8 cellular contexts compared by ENCODE assay signal in genomic region chr3:66822059-66823009, GRCh38.
DNase-seq lines count a peak whose midpoint lies in the region; ATAC-seq and TF ChIP-seq lines count a peak whose summit lies in the region.

No MANE protein-coding gene starts in this region.

- H3K4me3 ChIP-seq in BJ (ENCODE audit: low read depth, low read length) (no peak overlapping the region), NT2/D1 (ENCODE audit: insufficient read length, low read depth) (no peak overlapping the region), parathyroid adenoma (ENCODE audit: low read depth, low read length) (no peak overlapping the region), uterus (no peak overlapping the region)

- H3K27me3 Mint-ChIP-seq in activated T-cell treated with anti-CD3 and anti-CD28 coated beads, Interleukin-2, amount 50 U/mL, for 24 hours = peaks cover 4% of the 10 kb centered on the region

- intact Hi-C loops in uterus (cut with DNase I; ENCODE audit: low total_unique reads) = no loop called here

- no peak overlapping the region for H3K9ac ChIP-seq in NT2/D1 (ENCODE audit: insufficient read length, low read depth)
- no peak overlapping the region for H3K9ac ChIP-seq in parathyroid adenoma

- DNase-seq in BJ (ENCODE audit: low read depth) = no peak
- DNase-seq in NT2/D1 (ENCODE audit: low read depth, low spot score) = peak; percentile 82
- DNase-seq in activated T-cell treated with anti-CD3 and anti-CD28 coated beads, Interleukin-2, amount 50 U/mL, for 24 hours = peak; percentile 66
- DNase-seq in fibroblast of the conjunctiva (ENCODE audit: low read depth) = peak; percentile 44
- peak; percentile 46 to 47 for DNase-seq in uterus

- no peaks in the 10 kb centered on the region for H3K36me3 ChIP-seq in BJ (ENCODE audit: control insufficient read depth, insufficient read depth, low read length)
- H3K36me3 ChIP-seq in NT2/D1 (ENCODE audit: insufficient read depth, insufficient read length, low read length) = no peaks in the 10 kb centered on the region
- no peaks in the 10 kb centered on the region for H3K36me3 ChIP-seq in parathyroid adenoma (ENCODE audit: control insufficient read depth, insufficient read depth, low read length)
- no peaks in the 10 kb centered on the region for H3K36me3 ChIP-seq in uterus

- H3K27me3 ChIP-seq in BJ (ENCODE audit: control insufficient read depth, insufficient read depth, low read length) (peaks cover 6% of the 10 kb centered on the region), NT2/D1 (ENCODE audit: insufficient read depth, insufficient read length) (no peaks in the 10 kb centered on the region), parathyroid adenoma (ENCODE audit: control insufficient read depth, insufficient read depth, low read length) (no peaks in the 10 kb centered on the region), uterus (no peaks in the 10 kb centered on the region)

- H3K4me2 ChIP-seq in parathyroid adenoma (ENCODE audit: low read length) = no peak overlapping the region

- no peak overlapping the region for H3K27ac Mint-ChIP-seq in activated T-cell treated with anti-CD3 and anti-CD28 coated beads, Interleukin-2, amount 50 U/mL, for 24 hours

- no peaks in the 10 kb centered on the region for H3K79me2 ChIP-seq in parathyroid adenoma

- H3K9me3 Mint-ChIP-seq in activated T-cell treated with anti-CD3 and anti-CD28 coated beads, Interleukin-2, amount 50 U/mL, for 24 hours = no peaks in the 10 kb centered on the region

- ATAC-seq in GM18873 (IDR thresholded peaks at IDR 0.05; ENCODE audit: low FRiP score, unreplicated experiment) (peak; percentile 75), HG03135 (IDR thresholded peaks at IDR 0.05; ENCODE audit: unreplicated experiment) (peak; percentile 81)

- H3K36me3 Mint-ChIP-seq in activated T-cell treated with anti-CD3 and anti-CD28 coated beads, Interleukin-2, amount 50 U/mL, for 24 hours (ENCODE audit: low read depth) = no peaks in the 10 kb centered on the region

- POLR2A ChIA-PET in BJ (lab: Charles Lee) = no interaction called here

- H3K9me3 ChIP-seq in NT2/D1 (ENCODE audit: insufficient read depth, low read length) = no peaks in the 10 kb centered on the region
- H3K9me3 ChIP-seq in parathyroid adenoma (ENCODE audit: control insufficient read depth, low read length) = no peaks in the 10 kb centered on the region
- H3K9me3 ChIP-seq in uterus = no peaks in the 10 kb centered on the region

- TF ChIP-seq CTCF in BJ (IDR thresholded peaks at IDR 0.05; ENCODE audit: insufficient read depth, low read depth, low read length) = peak; percentile 79
- TF ChIP-seq CTCF in parathyroid adenoma (IDR thresholded peaks at IDR 0.05) = peak; percentile 63
- TF ChIP-seq CTCF in uterus (IDR thresholded peaks at IDR 0.05) = peak; percentile 45 to 67 (median 62)

- H3K4me1 ChIP-seq in NT2/D1 (ENCODE audit: insufficient read depth, insufficient read length) = no peaks in the 10 kb centered on the region
- no peaks in the 10 kb centered on the region for H3K4me1 ChIP-seq in parathyroid adenoma
- no peaks in the 10 kb centered on the region for H3K4me1 ChIP-seq in uterus

- H3K4me1 Mint-ChIP-seq in activated T-cell treated with anti-CD3 and anti-CD28 coated beads, Interleukin-2, amount 50 U/mL, for 24 hours (ENCODE audit: low read depth) = no peaks in the 10 kb centered on the region

- TF ChIP-seq POLR2A in uterus (IDR thresholded peaks at IDR 0.05) = no peak

- CTCF ChIA-PET in BJ (lab: Yijun Ruan, JAX) = interaction anchor here (0.7 to 6.0 kb wide), 41 partner anchors 9 to 583 kb away, joined by 3 to 117 read pairs (median 5); no protein-coding TSS in a partner anchor

- H3K27ac ChIP-seq in parathyroid adenoma = no peak overlapping the region
- H3K27ac ChIP-seq in uterus = no peak overlapping the region

- no peak overlapping the region for H2AFZ ChIP-seq in parathyroid adenoma

- no peak overlapping the region for H3K4me3 Mint-ChIP-seq in activated T-cell treated with anti-CD3 and anti-CD28 coated beads, Interleukin-2, amount 50 U/mL, for 24 hours
